Comparison of ENCODE assay signal across 10 cellular contexts in the genomic region with DNA sequence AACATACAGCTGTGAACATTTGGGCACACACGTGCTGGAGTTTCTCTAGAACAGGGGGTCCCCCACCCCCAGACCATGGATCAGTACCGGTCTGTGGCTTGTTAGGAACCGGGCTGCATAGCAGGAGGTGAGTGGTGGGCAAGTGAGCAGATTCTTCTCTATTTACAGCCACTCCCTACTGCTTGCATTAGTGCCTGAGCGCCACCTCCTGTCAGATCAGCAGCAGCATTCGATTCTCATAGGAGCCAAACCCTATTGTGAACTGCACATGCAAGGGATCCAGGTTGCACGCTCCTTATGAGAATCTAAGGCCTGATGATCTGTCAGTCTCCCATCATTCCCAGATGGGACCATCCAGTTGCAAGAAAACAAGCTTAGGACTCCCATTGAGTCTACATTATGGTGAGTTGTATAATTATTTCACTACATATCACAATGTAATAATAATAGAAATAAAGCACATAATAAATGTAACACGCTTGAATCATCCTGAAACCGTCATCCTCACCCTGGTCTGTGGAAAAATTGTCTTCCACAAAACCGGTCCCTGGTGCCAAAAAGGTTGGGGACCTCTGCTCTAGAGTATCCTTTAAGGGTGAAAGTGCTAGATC. TPM values are rescaled to one million over a fixed set of nuclear protein-coding genes. Genes with fewer than 3 reads are reported as not detected.
DNase-seq lines count a peak whose midpoint lies in the region; ATAC-seq and TF ChIP-seq lines count a peak whose summit lies in the region.
"Had no signal": no experiment of that assay in that cellular context is flagged by ENCODE, and none has a peak within 500 bp of the region (broad histone marks: within the 10 kb centered on the region; RNA-seq: fewer than 3 reads in every experiment).

No MANE protein-coding gene starts in this region.

- TF ChIP-seq CTCF in choroid plexus epithelial cell (conservative IDR thresholded peaks at IDR 0.05; ENCODE audit: low read depth, low read length) = peak; percentile 81

- DNase-seq in stimulated activated CD4-positive, alpha-beta T cell treated with anti-CD3 and anti-CD28 coated beads, Interleukin-1b, Interleukin-23, amount 100 ng/mL, for 48 hours = peak; percentile 3
- no peak for DNase-seq in stimulated activated CD4-positive, alpha-beta T cell treated with anti-CD3 and anti-CD28 coated beads, Interleukin-4, amount 100 ng/mL, for 24 hours
- DNase-seq in NCI-H526 (lab: John Stamatoyannopoulos, UW) (peak; percentile 40 to 54), choroid plexus epithelial cell (ENCODE audit: low read depth) (peak; percentile 79), aorta (no peak), T-helper 1 cell (no peak)
- DNase-seq in effector memory CD4-positive, alpha-beta T cell = no peak

- H3K27me3 ChIP-seq in aorta (ENCODE audit: control insufficient read depth in 1 of 2, insufficient read depth in 2 of 2, low read length in 1 of 2) = no peaks in the 10 kb centered on the region
- H3K27me3 ChIP-seq in effector memory CD4-positive, alpha-beta T cell (replicated peaks; ENCODE audit: control insufficient read depth, insufficient read depth, low read length, poor library complexity, severe bottlenecking) = no peaks in the 10 kb centered on the region

- H3K4me3 ChIP-seq in choroid plexus epithelial cell (ENCODE audit: low read depth, low read length) (no peak overlapping the region), aorta (ENCODE audit: low read length in 2 of 2) (no peak overlapping the region)
- H3K4me3 ChIP-seq in effector memory CD4-positive, alpha-beta T cell (ENCODE audit: insufficient read depth, low read depth, low read length, poor library complexity, severe bottlenecking) = no peak overlapping the region

- H3K4me1 ChIP-seq in aorta (ENCODE audit: control insufficient read depth in 1 of 2, insufficient read depth in 2 of 2, low read length in 2 of 2) = no peaks in the 10 kb centered on the region
- no peaks in the 10 kb centered on the region for H3K4me1 ChIP-seq in effector memory CD4-positive, alpha-beta T cell (ENCODE audit: control insufficient read depth, insufficient read depth, low read length, poor library complexity, severe bottlenecking)

- no peaks in the 10 kb centered on the region for H3K9me3 ChIP-seq in aorta (ENCODE audit: control insufficient read depth, low read length)
- no peaks in the 10 kb centered on the region for H3K9me3 ChIP-seq in effector memory CD4-positive, alpha-beta T cell (ENCODE audit: control insufficient read depth, low read length)

- ATAC-seq in aorta (ENCODE audit: low FRiP score) (peak; percentile 41), HG03354 (IDR thresholded peaks at IDR 0.05; ENCODE audit: poor library complexity, severe bottlenecking, unreplicated experiment) (no peak)

- 71 to 79% methylated on average over 9 of the region's 9 CpGs for WGBS in aorta, 2 donors

- peaks cover 0 to 3% of the 10 kb centered on the region in 2 donors for H3K36me3 ChIP-seq in aorta (ENCODE audit: control insufficient read depth in 1 of 2, insufficient read depth in 2 of 2, low read length in 1 of 2)
- H3K36me3 ChIP-seq in effector memory CD4-positive, alpha-beta T cell (ENCODE audit: control insufficient read depth, insufficient read depth, low read length) = no peaks in the 10 kb centered on the region

- H3K27ac ChIP-seq in aorta (ENCODE audit: low read depth in 1 of 2, low read length in 2 of 2) = no peak overlapping the region
- no peak overlapping the region for H3K27ac ChIP-seq in effector memory CD4-positive, alpha-beta T cell (ENCODE audit: insufficient read depth, low read length, poor library complexity, severe bottlenecking)

- intact Hi-C loops in aorta (cut with DNase I) = no loop called here

RNA-seq across cellular contexts. Expression of a gene that starts 25.8 kb away (rescaled TPM):
- total RNA-seq in aorta = not detected
- polyA plus RNA-seq in aorta = not detected
- total RNA-seq: glomerular endothelial cell; T-helper 1 cell treated with Interleukin-12 subunit alpha and Interleukin-12 subunit beta and Interleukin-4 antibody, amounts not matched to agents 30 ng/mL and 1 ng/mL, for 36 hours had no signal

RNA-seq across cellular contexts. Expression of a gene that starts 44.9 kb away (rescaled TPM):
- total RNA-seq in aorta = 10 to 100 TPM; 18.1 to 31.2 TPM
- 10 to 100 TPM; 22.8 to 58.7 TPM for polyA plus RNA-seq in aorta

Comparison
In these comparisons a context has a peak if more than half of its experiments do, and no peak if none do; other contexts are left out.
1. DNase-seq: peak in stimulated activated CD4-positive, alpha-beta T cell treated with anti-CD3 and anti-CD28 coated beads, Interleukin-1b, Interleukin-23, amount 100 ng/mL, for 48 hours (single experiment), NCI-H526 (2 of 2) and choroid plexus epithelial cell (single experiment); none in stimulated activated CD4-positive, alpha-beta T cell treated with anti-CD3 and anti-CD28 coated beads, Interleukin-4, amount 100 ng/mL, for 24 hours (single experiment), aorta (0 of 2), T-helper 1 cell (0 of 5) and effector memory CD4-positive, alpha-beta T cell (0 of 3).